ENCODE assay signal across 24 cellular contexts in the genomic region with DNA sequence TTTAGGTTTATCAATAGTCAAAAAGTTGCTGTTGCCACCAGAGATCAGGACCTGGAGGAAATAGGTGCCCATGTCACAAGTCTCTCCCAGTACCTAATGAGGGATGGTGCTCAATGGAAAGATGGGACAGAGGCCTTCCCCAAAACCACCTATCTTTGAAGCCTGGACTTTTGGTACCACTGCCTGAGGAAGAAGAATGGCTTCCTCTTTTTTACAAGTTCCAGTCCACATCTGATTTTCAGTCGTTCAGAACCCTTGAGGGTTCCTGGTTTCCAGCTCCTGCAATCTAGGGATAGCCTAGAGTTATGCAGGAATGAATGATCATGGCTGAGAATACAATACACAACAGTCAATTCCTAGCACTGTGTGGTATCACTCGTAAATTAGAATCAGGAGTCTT.
"Had no signal": no experiment of that assay in that cellular context is flagged by ENCODE, and none has a peak within 500 bp of the region (broad histone marks: within the 10 kb centered on the region; RNA-seq: fewer than 3 reads in every experiment).

No MANE protein-coding gene starts in this region.

- H3K79me2 ChIP-seq: parathyroid adenoma had no signal

- FAIRE-seq: small intestine, urothelium cell line had no signal

- H3K27me3 ChIP-seq: neural progenitor cell, ovary, right lobe of liver, sigmoid colon, stomach, thyroid gland, tibial nerve, upper lobe of left lung, vagina had no signal

- DNase-seq: occipital lobe; ovary; posterior cingulate gyrus; psoas muscle; right cardiac atrium; right lobe of liver; sigmoid colon; small intestine; stimulated activated CD4-positive, alpha-beta T cell treated with anti-CD3 and anti-CD28 coated beads, Interleukin-15, amount 100 ng/mL, for 24 hours; stimulated activated CD4-positive, alpha-beta T cell treated with anti-CD3 and anti-CD28 coated beads, Interleukin-2, amount 100 ng/mL, for 24 hours; stimulated activated CD4-positive, alpha-beta T cell treated with anti-CD3 and anti-CD28 coated beads, Interleukin-2, amount 100 ng/mL, for 48 hours; stimulated activated CD4-positive, alpha-beta T cell treated with anti-CD3 and anti-CD28 coated beads, Interleukin-4, amount 100 ng/mL, for 24 hours; stimulated activated naive B cell treated with anti-CD40 and anti-IgM and Interleukin-4, amounts not matched to agents 10 μg/mL and 1 μg/mL and 100 μg/mL, for 72 hours; stimulated activated naive CD4-positive, alpha-beta T cell treated with Interleukin-2 at 50 U/mL for 16 hours; stomach; thyroid gland; trophoblast cell; upper lobe of left lung had no signal

- H3K9me3 ChIP-seq: ovary, psoas muscle, right lobe of liver, sigmoid colon, stomach, thoracic aorta, thyroid gland, tibial nerve, upper lobe of left lung, vagina had no signal

- H3K36me3 ChIP-seq: neural progenitor cell, ovary, right lobe of liver, sigmoid colon, stomach, thoracic aorta, thyroid gland, upper lobe of left lung, vagina had no signal

- H2AFZ ChIP-seq: neural progenitor cell, parathyroid adenoma had no signal

- H3K9ac ChIP-seq: neural progenitor cell, parathyroid adenoma had no signal

- H3K4me1 ChIP-seq: neural progenitor cell, parathyroid adenoma, psoas muscle, right lobe of liver, thyroid gland, upper lobe of left lung, vagina had no signal

- H3K4me3 ChIP-seq: neural progenitor cell, ovary, psoas muscle, right lobe of liver, sigmoid colon, stomach, thoracic aorta, thyroid gland, tibial nerve, upper lobe of left lung, vagina had no signal

- H3K4me2 ChIP-seq: neural progenitor cell had no signal

- H3K27ac ChIP-seq: neural progenitor cell, ovary, parathyroid adenoma, psoas muscle, right lobe of liver, sigmoid colon, stomach, thoracic aorta, thyroid gland, tibial nerve, upper lobe of left lung, vagina had no signal
